ENCODE assay signal across 18 cellular contexts in the genomic region with DNA sequence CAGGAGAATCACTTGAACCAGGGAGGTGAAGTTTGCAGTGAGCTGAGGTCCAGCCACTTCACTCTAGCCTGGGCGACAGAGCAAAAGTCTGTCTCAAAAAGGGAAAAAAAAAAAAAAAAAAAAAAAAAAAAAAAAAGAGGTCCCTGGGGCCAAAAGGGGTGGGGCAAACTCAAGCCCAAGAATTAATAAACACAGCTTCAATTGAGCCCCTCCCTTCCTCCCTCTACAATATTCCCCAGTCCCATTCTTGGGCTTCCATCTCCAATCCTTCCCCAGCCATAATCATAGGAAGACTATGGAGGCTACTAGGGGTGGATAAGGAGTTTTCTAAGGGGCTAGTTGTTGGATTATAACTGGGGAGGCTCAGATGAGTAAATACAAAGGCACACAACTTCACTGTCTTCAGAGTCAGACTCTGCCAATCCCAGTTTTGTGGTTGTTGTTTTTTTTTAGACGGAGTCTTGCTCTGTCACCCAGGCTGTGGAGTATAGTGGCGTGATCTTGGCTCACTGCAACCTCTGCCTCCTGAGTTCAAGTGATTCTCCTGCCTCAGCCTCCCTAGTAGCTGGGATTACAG. TPM values are rescaled to one million over a fixed set of nuclear protein-coding genes. Genes with fewer than 3 reads are reported as not detected.
A peak's percentile ranks its signal among the peaks of the same experiment; 100 is the strongest.
DNase-seq lines count a peak whose midpoint lies in the region; ATAC-seq and TF ChIP-seq lines count a peak whose summit lies in the region.
"Had no signal": no experiment of that assay in that cellular context is flagged by ENCODE, and none has a peak within 500 bp of the region (broad histone marks: within the 10 kb centered on the region; RNA-seq: fewer than 3 reads in every experiment).

No MANE protein-coding gene starts in this region.

- H3K9me3 Mint-ChIP-seq in osteocyte (ENCODE audit: unreplicated experiment) = no peaks in the 10 kb centered on the region
- H3K9me3 Mint-ChIP-seq in activated T-helper 2 cell treated with anti-CD3 and anti-CD28 coated beads, Interferon-gamma antibody, Interleukin-2, Interleukin-4, amounts not matched to agents 10 μg/mL and 5 μg/mL and 100 μg/mL, durations not matched to agents 14 hours and 24 hours and 36 hours = no peaks in the 10 kb centered on the region
- H3K9me3 Mint-ChIP-seq: activated T-helper 1 cell treated with anti-CD3 and anti-CD28 coated beads, Interleukin-12 subunit alpha, Interleukin-12 subunit beta, Interleukin-2, Interleukin-4 antibody, amounts not matched to agents 30 ng/mL and 10 ng/mL and 1 ng/mL, durations not matched to agents 14 hours and 24 hours and 36 hours; central memory CD8-positive, alpha-beta T cell; natural killer cell treated with Interleukin-12 subunit alpha and Interleukin-12 subunit beta and Interleukin-15 and Interleukin-18, amount 100 ng/mL, for 72 hours had no signal

- peak overlapping the region; percentile 51 for H3K9ac ChIP-seq in adipocyte (ENCODE audit: low read length)

- no peak overlapping the region for H3K4me3 Mint-ChIP-seq in osteocyte (ENCODE audit: unreplicated experiment)
- no peak overlapping the region for H3K4me3 Mint-ChIP-seq in activated T-helper 2 cell treated with anti-CD3 and anti-CD28 coated beads, Interferon-gamma antibody, Interleukin-2, Interleukin-4, amounts not matched to agents 10 μg/mL and 5 μg/mL and 100 μg/mL, durations not matched to agents 14 hours and 24 hours and 36 hours (ENCODE audit: low read depth)
- H3K4me3 Mint-ChIP-seq: activated T-helper 1 cell treated with anti-CD3 and anti-CD28 coated beads, Interleukin-12 subunit alpha, Interleukin-12 subunit beta, Interleukin-2, Interleukin-4 antibody, amounts not matched to agents 30 ng/mL and 10 ng/mL and 1 ng/mL, durations not matched to agents 14 hours and 24 hours and 36 hours; central memory CD8-positive, alpha-beta T cell; natural killer cell treated with Interleukin-12 subunit alpha and Interleukin-12 subunit beta and Interleukin-15 and Interleukin-18, amount 100 ng/mL, for 72 hours had no signal

- TF ChIP-seq POLR2A in esophagus squamous epithelium (IDR thresholded peaks at IDR 0.05) (no peak), transverse colon (IDR thresholded peaks at IDR 0.05) (no peak)

- H3K27me3 Mint-ChIP-seq in osteocyte (ENCODE audit: unreplicated experiment) = no peaks in the 10 kb centered on the region
- peaks cover 6% of the 10 kb centered on the region for H3K27me3 Mint-ChIP-seq in activated T-helper 2 cell treated with anti-CD3 and anti-CD28 coated beads, Interferon-gamma antibody, Interleukin-2, Interleukin-4, amounts not matched to agents 10 μg/mL and 5 μg/mL and 100 μg/mL, durations not matched to agents 14 hours and 24 hours and 36 hours (ENCODE audit: low read depth)
- H3K27me3 Mint-ChIP-seq: central memory CD8-positive, alpha-beta T cell had no signal

- DNase-seq in adipocyte (ENCODE audit: low read depth) (no peak), esophagus squamous epithelium (lab: John Stamatoyannopoulos, UW) (no peak), osteocyte (ENCODE audit: extremely low spot score, unreplicated experiment) (no peak), transverse colon (no peak), HEK293T (ENCODE audit: extremely low spot score) (no peak)
- no peak for DNase-seq in activated T-helper 2 cell treated with anti-CD3 and anti-CD28 coated beads, Interferon-gamma antibody, Interleukin-2, Interleukin-4, amounts not matched to agents 10 μg/mL and 5 μg/mL and 100 μg/mL, durations not matched to agents 14 hours and 24 hours and 36 hours (ENCODE audit: low spot score)
- DNase-seq: activated CD8-positive, alpha-beta memory T cell treated with anti-CD3 and anti-CD28 coated beads for 24 hours; DMS53; mesendoderm; NCI-H2081 treated with DMSO at 0.1 percent for 48 hours; SW 1271; WERI-Rb-1 had no signal

- peaks cover 65% of the 10 kb centered on the region for H3K4me1 Mint-ChIP-seq in osteocyte (ENCODE audit: unreplicated experiment)
- H3K4me1 Mint-ChIP-seq in activated T-helper 2 cell treated with anti-CD3 and anti-CD28 coated beads, Interferon-gamma antibody, Interleukin-2, Interleukin-4, amounts not matched to agents 10 μg/mL and 5 μg/mL and 100 μg/mL, durations not matched to agents 14 hours and 24 hours and 36 hours (ENCODE audit: low read depth) = peaks cover 5% of the 10 kb centered on the region

- H3K36me3 ChIP-seq in adipocyte (ENCODE audit: control insufficient read depth, insufficient read depth, low read length, severe bottlenecking) (peaks cover 21% of the 10 kb centered on the region), esophagus squamous epithelium (no peaks in the 10 kb centered on the region), transverse colon (no peaks in the 10 kb centered on the region)
- H3K36me3 ChIP-seq: WERI-Rb-1 had no signal

- H3K4me3 ChIP-seq in adipocyte (ENCODE audit: low read length) (no peak overlapping the region), esophagus squamous epithelium (no peak overlapping the region), transverse colon (no peak overlapping the region)

- no peak for ATAC-seq in GM18873 (IDR thresholded peaks at IDR 0.05; ENCODE audit: low FRiP score, unreplicated experiment)
- ATAC-seq: natural killer cell treated with Interleukin-12 subunit alpha and Interleukin-12 subunit beta and Interleukin-15 and Interleukin-18, amount 100 ng/mL, for 72 hours; Panc1 had no signal

- intact Hi-C loops in esophagus squamous epithelium (cut with DNase I) = no loop called here
- intact Hi-C loops in transverse colon (cut with DNase I; ENCODE audit: low total_unique reads) = no loop called here
- intact Hi-C loops in activated T-helper 2 cell treated with anti-CD3 and anti-CD28 coated beads, Interferon-gamma antibody, Interleukin-2, Interleukin-4, amounts not matched to agents 10 μg/mL and 5 μg/mL and 100 μg/mL, durations not matched to agents 14 hours and 24 hours and 36 hours (cut with micrococcal nuclease) = no loop called here

- no peaks in the 10 kb centered on the region for H3K9me3 ChIP-seq in adipocyte (ENCODE audit: control insufficient read depth, low read length)
- no peaks in the 10 kb centered on the region for H3K9me3 ChIP-seq in esophagus squamous epithelium
- no peaks in the 10 kb centered on the region for H3K9me3 ChIP-seq in transverse colon

- TF ChIP-seq EP300 in transverse colon (IDR thresholded peaks at IDR 0.05; ENCODE audit: low read depth) = no peak

- CTCF ChIA-PET in HEK293T (lab: Yijun Ruan, JAX) = interaction anchor here (0.6 to 2.0 kb wide), 4 partner anchors 7 to 177 kb away, joined by 3 to 8 read pairs (median 3); no protein-coding TSS in a partner anchor

- H3K36me3 Mint-ChIP-seq in osteocyte (ENCODE audit: unreplicated experiment) = peaks cover 8% of the 10 kb centered on the region
- no peaks in the 10 kb centered on the region for H3K36me3 Mint-ChIP-seq in activated T-helper 2 cell treated with anti-CD3 and anti-CD28 coated beads, Interferon-gamma antibody, Interleukin-2, Interleukin-4, amounts not matched to agents 10 μg/mL and 5 μg/mL and 100 μg/mL, durations not matched to agents 14 hours and 24 hours and 36 hours (ENCODE audit: low read depth)
- H3K36me3 Mint-ChIP-seq: natural killer cell treated with Interleukin-12 subunit alpha and Interleukin-12 subunit beta and Interleukin-15 and Interleukin-18, amount 100 ng/mL, for 72 hours had no signal

- 51 to 55% methylated on average over 2 to 3 of the region's 3 CpGs for WGBS in esophagus squamous epithelium, 2 donors
- WGBS in transverse colon (ENCODE audit: low coverage in 1 of 2), 2 donors = 68 to 100% methylated on average over 1 to 3 of the region's 3 CpGs

- TF ChIP-seq CTCF in esophagus squamous epithelium (IDR thresholded peaks at IDR 0.05) = no peak
- no peak for TF ChIP-seq CTCF in osteocyte (IDR thresholded peaks at IDR 0.05)
- TF ChIP-seq CTCF in transverse colon (IDR thresholded peaks at IDR 0.05) = no peak

- in situ Hi-C loops in transverse colon (cut with MboI; ENCODE audit: low pct_ligation_motif_present in 1 of 4, low pct_unique_long_range_greater_than_20kb in 1 of 4, low sequenced_read_pairs in 3 of 4) = loop anchor here in 1 of 4 donors (25.0 kb wide), 1 partner anchor 99 kb away; no protein-coding TSS in a partner anchor

- H3K27ac ChIP-seq in esophagus squamous epithelium (peak overlapping the region; percentile 57 to 97 (median 74)), transverse colon (peak overlapping the region; percentile 2 to 90 (median 63))
- H3K27ac ChIP-seq: C4-2B, WERI-Rb-1 had no signal

- peak overlapping the region; percentile 54 for H3K27ac Mint-ChIP-seq in osteocyte (ENCODE audit: unreplicated experiment)
- no peak overlapping the region for H3K27ac Mint-ChIP-seq in activated T-helper 2 cell treated with anti-CD3 and anti-CD28 coated beads, Interferon-gamma antibody, Interleukin-2, Interleukin-4, amounts not matched to agents 10 μg/mL and 5 μg/mL and 100 μg/mL, durations not matched to agents 14 hours and 24 hours and 36 hours
- H3K27ac Mint-ChIP-seq: activated T-helper 1 cell treated with anti-CD3 and anti-CD28 coated beads, Interleukin-12 subunit alpha, Interleukin-12 subunit beta, Interleukin-2, Interleukin-4 antibody, amounts not matched to agents 30 ng/mL and 10 ng/mL and 1 ng/mL, durations not matched to agents 14 hours and 24 hours and 36 hours; natural killer cell treated with Interleukin-12 subunit alpha and Interleukin-12 subunit beta and Interleukin-15 and Interleukin-18, amount 100 ng/mL, for 72 hours had no signal

- POLR2A ChIA-PET in HEK293T (lab: Yijun Ruan, JAX) = interaction anchor here (3.4 kb wide), 1 partner anchor 9 kb away, joined by 14 read pairs; a partner anchor contains a TSS

- H3K4me1 ChIP-seq in adipocyte (ENCODE audit: control insufficient read depth, insufficient read depth, low read length) (peaks cover 89% of the 10 kb centered on the region), esophagus squamous epithelium (peaks cover 32 to 100% (median 80%) of the 10 kb centered on the region in 3 donors), transverse colon (peaks cover 22 to 58% (median 37%) of the 10 kb centered on the region in 4 donors)

- no peaks in the 10 kb centered on the region for H3K27me3 ChIP-seq in adipocyte (replicated peaks; ENCODE audit: control insufficient read depth, insufficient read depth, low read length)
- H3K27me3 ChIP-seq in esophagus squamous epithelium = no peaks in the 10 kb centered on the region
- no peaks in the 10 kb centered on the region for H3K27me3 ChIP-seq in transverse colon

RNA-seq across cellular contexts. Expression of a gene that starts 9.5 kb away (rescaled TPM):
- total RNA-seq in esophagus squamous epithelium = 100 to 1,000 TPM in 2 of 4 donors, 10 to 100 TPM in 2; 67.8 to 210 (median 113) TPM
- 487 and 510 TPM in 2 replicates for total RNA-seq in osteocyte
- total RNA-seq in transverse colon = 100 to 1,000 TPM in 1 of 4 donors, 10 to 100 TPM in 3; 53.7 to 135 (median 69.2) TPM
- 3.5 and 3.8 TPM in 2 replicates for total RNA-seq in activated T-helper 2 cell treated with anti-CD3 and anti-CD28 coated beads, Interferon-gamma antibody, Interleukin-2, Interleukin-4, amounts not matched to agents 10 μg/mL and 5 μg/mL and 100 μg/mL, durations not matched to agents 14 hours and 24 hours and 36 hours

RNA-seq across cellular contexts. Expression of a gene that starts 25.3 kb away (rescaled TPM):
- total RNA-seq in esophagus squamous epithelium = 100 to 1,000 TPM; 137 to 229 (median 176) TPM
- total RNA-seq in osteocyte = 280 and 281 TPM in 2 replicates
- 100 to 1,000 TPM; 110 to 156 (median 130) TPM for total RNA-seq in transverse colon
- 250 and 262 TPM in 2 replicates for total RNA-seq in activated T-helper 2 cell treated with anti-CD3 and anti-CD28 coated beads, Interferon-gamma antibody, Interleukin-2, Interleukin-4, amounts not matched to agents 10 μg/mL and 5 μg/mL and 100 μg/mL, durations not matched to agents 14 hours and 24 hours and 36 hours

RNA-seq across cellular contexts. Expression of a gene that starts 45.1 kb away (rescaled TPM):
- total RNA-seq in esophagus squamous epithelium = 10 to 100 TPM; 35.9 to 62.7 (median 47.5) TPM
- total RNA-seq in osteocyte = 63.2 and 67.1 TPM in 2 replicates
- 100 to 1,000 TPM in 2 of 4 donors, 10 to 100 TPM in 2; 91.8 to 313 (median 115) TPM for total RNA-seq in transverse colon
- total RNA-seq in activated T-helper 2 cell treated with anti-CD3 and anti-CD28 coated beads, Interferon-gamma antibody, Interleukin-2, Interleukin-4, amounts not matched to agents 10 μg/mL and 5 μg/mL and 100 μg/mL, durations not matched to agents 14 hours and 24 hours and 36 hours = 16.0 and 17.5 TPM in 2 replicates

Comparison
In these comparisons a context has a peak if more than half of its experiments do, and no peak if none do; other contexts are left out.
1. RNA of a gene that starts 9.5 kb away (total RNA-seq): 487 to 510 TPM in osteocyte, 67.8 to 210 TPM in esophagus squamous epithelium and 53.7 to 135 TPM in transverse colon; 3.5 to 3.8 TPM in activated T-helper 2 cell treated with anti-CD3 and anti-CD28 coated beads, Interferon-gamma antibody, Interleukin-2, Interleukin-4, amounts not matched to agents 10 μg/mL and 5 μg/mL and 100 μg/mL, durations not matched to agents 14 hours and 24 hours and 36 hours; every median in the first group is over 10 times any median in the second.